18 cellular contexts compared by ENCODE assay signal in genomic region chr2:20953146-20953824, GRCh38.
"Had no signal": no experiment of that assay in that cellular context is flagged by ENCODE, and none has a peak within 500 bp of the region (broad histone marks: within the 10 kb centered on the region; RNA-seq: fewer than 3 reads in every experiment).

No MANE protein-coding gene starts in this region.

- H3K9me3 ChIP-seq: esophagus squamous epithelium, gastroesophageal sphincter, tibial artery had no signal

- H3K4me3 ChIP-seq: dorsolateral prefrontal cortex, esophagus squamous epithelium, gastroesophageal sphincter, smooth muscle cell, tibial artery had no signal

- H3K27me3 ChIP-seq: gastroesophageal sphincter had no signal

- H3K4me2 ChIP-seq: smooth muscle cell had no signal

- H3K36me3 ChIP-seq: esophagus squamous epithelium, gastroesophageal sphincter, tibial artery had no signal

- DNase-seq: cortex of kidney; dorsolateral prefrontal cortex; effector CD8-positive, alpha-beta T cell; esophagus squamous epithelium; foreskin fibroblast; kidney; left colon; mesendoderm; naive thymus-derived CD8-positive, alpha-beta T cell; right cardiac atrium; stimulated activated CD4-positive, alpha-beta T cell treated with anti-CD3 and anti-CD28 coated beads, Interleukin-4, amount 100 ng/mL, for 1 hour; stimulated activated CD8-positive, alpha-beta memory T cell treated with anti-CD3 and anti-CD28 coated beads, Interleukin-4, amount 100 ng/mL, for 48 hours; stimulated activated naive CD8-positive, alpha-beta T cell treated with anti-CD3 and anti-CD28 coated beads, Interleukin-15, Interleukin-2, amounts not matched to agents 100 U/mL and 50 U/mL, for 24 hours; tibial artery had no signal

- H3K4me1 ChIP-seq: esophagus squamous epithelium, gastroesophageal sphincter, tibial artery had no signal

- ATAC-seq: gastroesophageal sphincter; left colon; naive thymus-derived CD8-positive, alpha-beta T cell; right cardiac atrium; stimulated activated effector memory CD8-positive, alpha-beta T cell treated with anti-CD3 and anti-CD28 coated beads, Interleukin-12 subunit alpha, Interleukin-12 subunit beta, amount 100 ng/mL, for 72 hours; stimulated activated naive CD8-positive, alpha-beta T cell treated with anti-CD3 and anti-CD28 coated beads, Interleukin-15, Interleukin-2, amounts not matched to agents 100 U/mL and 50 U/mL, for 24 hours had no signal

- H3K27ac ChIP-seq: dorsolateral prefrontal cortex, epithelial cell of prostate, esophagus squamous epithelium, gastroesophageal sphincter, tibial artery had no signal
